ENCODE assay signal across 13 cellular contexts in genomic region chr3:33355611-33356010, GRCh38.
A peak's percentile ranks its signal among the peaks of the same experiment; 100 is the strongest.
DNase-seq lines count a peak whose midpoint lies in the region; ATAC-seq, FAIRE-seq and TF ChIP-seq lines count a peak whose summit lies in the region.
"Had no signal": no experiment of that assay in that cellular context is flagged by ENCODE, and none has a peak within 500 bp of the region (broad histone marks: within the 10 kb centered on the region; RNA-seq: fewer than 3 reads in every experiment).

No MANE protein-coding gene starts in this region.

- H3K9me2 ChIP-seq in Karpas-422 (replicated peaks; ENCODE audit: insufficient read depth, low read length) = no peaks in the 10 kb centered on the region

- H3K79me2 ChIP-seq in Karpas-422 (ENCODE audit: low read length) (no peaks in the 10 kb centered on the region), keratinocyte (ENCODE audit: control insufficient read depth, insufficient read depth, low read length) (peaks cover 7% of the 10 kb centered on the region)

- no peak overlapping the region for H3K4me3 Mint-ChIP-seq in activated CD8-positive, alpha-beta memory T cell treated with anti-CD3 and anti-CD28 coated beads, Interleukin-2, amount 10 ng/mL, durations not matched to agents 7 days and 5 days

- H3K4me3 ChIP-seq in Karpas-422 (ENCODE audit: low read length) (no peak overlapping the region), colonic mucosa (no peak overlapping the region), keratinocyte (ENCODE audit: control insufficient read depth in 2 of 3, extremely low read depth in 1 of 3, insufficient read depth in 2 of 3, low read depth in 1 of 3, low read length in 3 of 3) (peak overlapping the region in 1 of 3 experiments; percentile 0), Peyer's patch (peak overlapping the region in 2 of 4 donors; percentile 26 to 37)
- H3K4me3 ChIP-seq: adrenal gland had no signal

- dilution Hi-C loops in keratinocyte (cut with MboI; ENCODE audit: extremely low pct_ligation_motif_present, low sequenced_read_pairs) = no loop called here

- CTCF ChIA-PET in activated CD8-positive, alpha-beta memory T cell treated with anti-CD3 and anti-CD28 coated beads, Interleukin-2, amount 10 ng/mL, durations not matched to agents 7 days and 5 days (lab: Charles Lee) = no interaction called here

- peaks cover 32% of the 10 kb centered on the region for H3K27me3 Mint-ChIP-seq in activated CD8-positive, alpha-beta memory T cell treated with anti-CD3 and anti-CD28 coated beads, Interleukin-2, amount 10 ng/mL, durations not matched to agents 7 days and 5 days

- H3K9me1 ChIP-seq in keratinocyte (ENCODE audit: control insufficient read depth, extremely low read depth, insufficient read depth, low read length) = no peaks in the 10 kb centered on the region

- peak overlapping the region; percentile 27 for H3K4me2 ChIP-seq in Karpas-422 (ENCODE audit: low read depth, low read length, poor library complexity, severe bottlenecking)
- peak overlapping the region; percentile 57 for H3K4me2 ChIP-seq in keratinocyte (ENCODE audit: control insufficient read depth, extremely low read depth, insufficient read depth, low read depth, low read length)

- no peak for ATAC-seq in HG03280 (IDR thresholded peaks at IDR 0.05; ENCODE audit: unreplicated experiment)
- no peak for ATAC-seq in activated CD8-positive, alpha-beta memory T cell treated with anti-CD3 and anti-CD28 coated beads, Interleukin-2, amount 10 ng/mL, durations not matched to agents 7 days and 5 days

- H3K27me3 ChIP-seq in Karpas-422 (ENCODE audit: low read length) = no peaks in the 10 kb centered on the region
- H3K27me3 ChIP-seq in colonic mucosa = no peaks in the 10 kb centered on the region
- H3K27me3 ChIP-seq in keratinocyte (ENCODE audit: control insufficient read depth, extremely low read depth, insufficient read depth, low read length) = no peaks in the 10 kb centered on the region
- no peaks in the 10 kb centered on the region for H3K27me3 ChIP-seq in Peyer's patch
- H3K27me3 ChIP-seq: adrenal gland had no signal

- peak; percentile 86 for FAIRE-seq in keratinocyte (lab: Jason Lieb, UNC)
- FAIRE-seq: RCC 7860, TTC549 had no signal

- H3K4me1 ChIP-seq in Karpas-422 (ENCODE audit: low read length) = no peaks in the 10 kb centered on the region; the same call in 1 of the 2 replicates
- no peaks in the 10 kb centered on the region for H3K4me1 ChIP-seq in colonic mucosa
- H3K4me1 ChIP-seq in keratinocyte (ENCODE audit: control insufficient read depth, extremely low read depth, insufficient read depth, low read length) = peaks cover 14% of the 10 kb centered on the region
- no peaks in the 10 kb centered on the region for H3K4me1 ChIP-seq in Peyer's patch
- H3K4me1 ChIP-seq: adrenal gland had no signal

- H2AFZ ChIP-seq in Karpas-422 (ENCODE audit: low read length) (no peak overlapping the region), keratinocyte (ENCODE audit: control insufficient read depth, low read length) (no peak overlapping the region)

- H3K36me3 ChIP-seq in Karpas-422 (ENCODE audit: insufficient read depth, low read length) = no peaks in the 10 kb centered on the region
- no peaks in the 10 kb centered on the region for H3K36me3 ChIP-seq in colonic mucosa
- no peaks in the 10 kb centered on the region for H3K36me3 ChIP-seq in keratinocyte (ENCODE audit: control insufficient read depth in 2 of 2, extremely low read depth in 1 of 2, insufficient read depth in 2 of 2, low read length in 2 of 2)
- no peaks in the 10 kb centered on the region for H3K36me3 ChIP-seq in Peyer's patch
- H3K36me3 ChIP-seq: adrenal gland had no signal

- H3K27ac ChIP-seq in Karpas-422 (ENCODE audit: low read length) = no peak overlapping the region
- H3K27ac ChIP-seq in colonic mucosa = peak overlapping the region; percentile 4
- no peak overlapping the region for H3K27ac ChIP-seq in keratinocyte (ENCODE audit: control insufficient read depth, insufficient read depth, low read length)
- peak overlapping the region in 1 of 4 donors; percentile 39 for H3K27ac ChIP-seq in Peyer's patch
- H3K27ac ChIP-seq: adrenal gland had no signal

- H3K9me3 Mint-ChIP-seq in activated CD8-positive, alpha-beta memory T cell treated with anti-CD3 and anti-CD28 coated beads, Interleukin-2, amount 10 ng/mL, durations not matched to agents 7 days and 5 days (ENCODE audit: low read depth) = no peaks in the 10 kb centered on the region

- H3K36me3 Mint-ChIP-seq in activated CD8-positive, alpha-beta memory T cell treated with anti-CD3 and anti-CD28 coated beads, Interleukin-2, amount 10 ng/mL, durations not matched to agents 7 days and 5 days = no peaks in the 10 kb centered on the region

- no peaks in the 10 kb centered on the region for H4K20me1 ChIP-seq in Karpas-422 (ENCODE audit: insufficient read depth, low read depth, low read length)
- no peaks in the 10 kb centered on the region for H4K20me1 ChIP-seq in keratinocyte (ENCODE audit: control insufficient read depth, extremely low read depth, insufficient read depth, low read length)

- H3K27ac Mint-ChIP-seq in activated CD8-positive, alpha-beta memory T cell treated with anti-CD3 and anti-CD28 coated beads, Interleukin-2, amount 10 ng/mL, durations not matched to agents 7 days and 5 days = no peak overlapping the region

- intact Hi-C loops in colonic mucosa (cut with DNase I) = no loop called here

- no peak overlapping the region for H3K9ac ChIP-seq in Karpas-422 (ENCODE audit: low read length)
- H3K9ac ChIP-seq in colonic mucosa (ENCODE audit: low read depth in 2 of 2, low read length in 2 of 2) = no peak overlapping the region
- H3K9ac ChIP-seq in keratinocyte (ENCODE audit: control insufficient read depth, extremely low read depth, insufficient read depth, low read length) = no peak overlapping the region

- peak; percentile 49 for DNase-seq in A172 (ENCODE audit: low spot score)
- no peak for DNase-seq in Karpas-422
- DNase-seq in colonic mucosa = peak; percentile 27
- DNase-seq in keratinocyte (ENCODE audit: low read depth, low spot score) = no peak
- no peak for DNase-seq in activated CD8-positive, alpha-beta memory T cell treated with anti-CD3 and anti-CD28 coated beads, Interleukin-2, amount 10 ng/mL, durations not matched to agents 7 days and 5 days
- DNase-seq in NCI-H510A (lab: John Stamatoyannopoulos, UW) = no peak
- no peak for DNase-seq in Peyer's patch
- DNase-seq: adrenal gland, DND-41, NCI-H2081 had no signal

- no peaks in the 10 kb centered on the region for H3K4me1 Mint-ChIP-seq in activated CD8-positive, alpha-beta memory T cell treated with anti-CD3 and anti-CD28 coated beads, Interleukin-2, amount 10 ng/mL, durations not matched to agents 7 days and 5 days

- TF ChIP-seq CTCF in colonic mucosa (IDR thresholded peaks at IDR 0.05) = no peak
- TF ChIP-seq CTCF in keratinocyte (optimal IDR thresholded peaks at IDR 0.05 in 1 of 3, IDR thresholded peaks at IDR 0.05 in 1 of 3, conservative IDR thresholded peaks at IDR 0.05 in 1 of 3; ENCODE audit: extremely low read depth in 1 of 3, insufficient read depth in 2 of 3, low read length in 3 of 3) = no peak
- TF ChIP-seq CTCF in Peyer's patch (IDR thresholded peaks at IDR 0.05) = peak in 2 of 6 experiments; percentile 17 to 20

- TF ChIP-seq POLR2A in Peyer's patch (IDR thresholded peaks at IDR 0.05) = no peak

- H3K9me3 ChIP-seq in Karpas-422 (ENCODE audit: low read length) (no peaks in the 10 kb centered on the region), colonic mucosa (no peaks in the 10 kb centered on the region), keratinocyte (ENCODE audit: control insufficient read depth, low read depth, low read length) (no peaks in the 10 kb centered on the region), Peyer's patch (no peaks in the 10 kb centered on the region)
- H3K9me3 ChIP-seq: adrenal gland had no signal

Comparison
In these comparisons a context has a peak if more than half of its experiments do, and no peak if none do; other contexts are left out.
1. DNase-seq: peak in A172 (single experiment) and colonic mucosa (single experiment); none in Karpas-422 (single experiment), keratinocyte (single experiment), activated CD8-positive, alpha-beta memory T cell treated with anti-CD3 and anti-CD28 coated beads, Interleukin-2, amount 10 ng/mL, durations not matched to agents 7 days and 5 days (single experiment), NCI-H510A (single experiment) and Peyer's patch (0 of 3).